ENCODE assay signal across 19 cellular contexts in genomic region chr6:139311826-139312225, GRCh38. TPM values are rescaled to one million over a fixed set of nuclear protein-coding genes. Genes with fewer than 3 reads are reported as not detected.
DNase-seq lines count a peak whose midpoint lies in the region; ATAC-seq and TF ChIP-seq lines count a peak whose summit lies in the region.
"Had no signal": no experiment of that assay in that cellular context is flagged by ENCODE, and none has a peak within 500 bp of the region (broad histone marks: within the 10 kb centered on the region; RNA-seq: fewer than 3 reads in every experiment).

No MANE protein-coding gene starts in this region.

- H3K9me3 ChIP-seq in KOPT-K1 (ENCODE audit: insufficient read depth, low read length, poor library complexity, severe bottlenecking) (peaks cover 1% of the 10 kb centered on the region), thymus (ENCODE audit: control insufficient read depth) (no peaks in the 10 kb centered on the region)

- CTCF ChIA-PET in WTC11 (lab: Charles Lee), result interaction anchor here (2.7 kb wide), 1 partner anchor 53 kb away, joined by 12 read pairs; no protein-coding TSS in a partner anchor

- H3K27ac ChIP-seq in KOPT-K1 (ENCODE audit: low read depth, low read length, poor library complexity, severe bottlenecking) (peak overlapping the region; percentile 41), thymus (ENCODE audit: low read depth) (peak overlapping the region; percentile 65)
- H3K27ac ChIP-seq: BLaER1 had no signal

- TF ChIP-seq CTCF in WTC11 (IDR thresholded peaks at IDR 0.05) (no peak), fibroblast of pulmonary artery (IDR thresholded peaks at IDR 0.05; ENCODE audit: low read length, missing control alignments) (no peak)

- H3K27ac Mint-ChIP-seq in WTC11, result peak overlapping the region; percentile 99
- H3K27ac Mint-ChIP-seq in naive thymus-derived CD8-positive, alpha-beta T cell, result peak overlapping the region in 1 of 10 donors; percentile 56
- H3K27ac Mint-ChIP-seq: HFFc6 had no signal

- DNase-seq in WTC11 (ENCODE audit: low spot score), result no peak
- peak; percentile 41 for DNase-seq in fibroblast of pulmonary artery (ENCODE audit: low read depth)
- no peak for DNase-seq in stimulated activated CD8-positive, alpha-beta memory T cell treated with anti-CD3 and anti-CD28 coated beads, Interleukin-4, amount 100 ng/mL, for 48 hours
- no peak for DNase-seq in mucosa of gallbladder (ENCODE audit: low spot score)
- no peak for DNase-seq in naive thymus-derived CD8-positive, alpha-beta T cell
- DNase-seq: CD8-positive, alpha-beta memory T cell; DMS79; GOT3; HFFc6; NCI-H1092; NCI-H146; NCI-H2081 treated with DMSO at 0.1 percent for 48 hours; NCI-H510A treated with DMSO at 0.1 percent for 48 hours had no signal

- H3K4me3 ChIP-seq in fibroblast of pulmonary artery (replicated peaks; ENCODE audit: low read depth, low read length) (no peak overlapping the region), thymus (ENCODE audit: low read length) (no peak overlapping the region)
- H3K4me3 ChIP-seq: BLaER1 had no signal

- ATAC-seq in WTC11 (no peak), HG03097 (IDR thresholded peaks at IDR 0.05; ENCODE audit: low FRiP score, unreplicated experiment) (no peak)
- no peak for ATAC-seq in naive thymus-derived CD8-positive, alpha-beta T cell
- ATAC-seq: Panc1, Right ventricle myocardium inferior had no signal

- H3K36me3 ChIP-seq in KOPT-K1 (ENCODE audit: insufficient read depth, low read length), result no peaks in the 10 kb centered on the region
- no peaks in the 10 kb centered on the region for H3K36me3 ChIP-seq in thymus (ENCODE audit: control insufficient read depth, insufficient read depth)
- H3K36me3 ChIP-seq: BLaER1 had no signal

- H3K36me3 Mint-ChIP-seq in WTC11, result no peaks in the 10 kb centered on the region; the same call in 1 of the 2 replicates
- H3K36me3 Mint-ChIP-seq in naive thymus-derived CD8-positive, alpha-beta T cell, result no peaks in the 10 kb centered on the region

- peaks cover 65% of the 10 kb centered on the region for H3K4me1 Mint-ChIP-seq in WTC11
- H3K4me1 Mint-ChIP-seq in naive thymus-derived CD8-positive, alpha-beta T cell, result peaks cover 6 to 16% (median 8%) of the 10 kb centered on the region in 4 donors

- no peaks in the 10 kb centered on the region for H3K9me3 Mint-ChIP-seq in WTC11
- H3K9me3 Mint-ChIP-seq in naive thymus-derived CD8-positive, alpha-beta T cell, result peaks cover 0 to 4% (median 0%) of the 10 kb centered on the region in 9 donors
- H3K9me3 Mint-ChIP-seq: HFFc6 had no signal

- H3K4me3 Mint-ChIP-seq in WTC11, result no peak overlapping the region
- H3K4me3 Mint-ChIP-seq in naive thymus-derived CD8-positive, alpha-beta T cell, result no peak overlapping the region
- H3K4me3 Mint-ChIP-seq: CD8-positive, alpha-beta memory T cell; HFFc6 had no signal

- POLR2A ChIA-PET in WTC11 (lab: Charles Lee), result no interaction called here
- POLR2A ChIA-PET in naive thymus-derived CD8-positive, alpha-beta T cell (lab: Charles Lee), result no interaction called here

- H3K4me1 ChIP-seq in thymus (ENCODE audit: control insufficient read depth, insufficient read depth, low read length), result peaks cover 4% of the 10 kb centered on the region

- H3K27me3 ChIP-seq in thymus (ENCODE audit: control insufficient read depth, insufficient read depth), result no peaks in the 10 kb centered on the region
- H3K27me3 ChIP-seq: BLaER1 had no signal

- WGBS in thymus, result 99% methylated on average over 2 of the region's 2 CpGs

- no peaks in the 10 kb centered on the region for H3K27me3 Mint-ChIP-seq in WTC11 (ENCODE audit: low read depth)
- no peaks in the 10 kb centered on the region for H3K27me3 Mint-ChIP-seq in naive thymus-derived CD8-positive, alpha-beta T cell

TF ChIP-seq in WTC11, 78 proteins besides CTCF, POLR2A, EP300 and RAD21:
- TF ChIP-seq TEAD1 (CRISPR knock-in tag; IDR thresholded peaks at IDR 0.05), result no peak
- no peak for TF ChIP-seq ATF1 (CRISPR knock-in tag; IDR thresholded peaks at IDR 0.05)
- no peak for TF ChIP-seq CBFB (CRISPR knock-in tag; IDR thresholded peaks at IDR 0.05; ENCODE audit: low read depth)
- TF ChIP-seq, protein P1, sequence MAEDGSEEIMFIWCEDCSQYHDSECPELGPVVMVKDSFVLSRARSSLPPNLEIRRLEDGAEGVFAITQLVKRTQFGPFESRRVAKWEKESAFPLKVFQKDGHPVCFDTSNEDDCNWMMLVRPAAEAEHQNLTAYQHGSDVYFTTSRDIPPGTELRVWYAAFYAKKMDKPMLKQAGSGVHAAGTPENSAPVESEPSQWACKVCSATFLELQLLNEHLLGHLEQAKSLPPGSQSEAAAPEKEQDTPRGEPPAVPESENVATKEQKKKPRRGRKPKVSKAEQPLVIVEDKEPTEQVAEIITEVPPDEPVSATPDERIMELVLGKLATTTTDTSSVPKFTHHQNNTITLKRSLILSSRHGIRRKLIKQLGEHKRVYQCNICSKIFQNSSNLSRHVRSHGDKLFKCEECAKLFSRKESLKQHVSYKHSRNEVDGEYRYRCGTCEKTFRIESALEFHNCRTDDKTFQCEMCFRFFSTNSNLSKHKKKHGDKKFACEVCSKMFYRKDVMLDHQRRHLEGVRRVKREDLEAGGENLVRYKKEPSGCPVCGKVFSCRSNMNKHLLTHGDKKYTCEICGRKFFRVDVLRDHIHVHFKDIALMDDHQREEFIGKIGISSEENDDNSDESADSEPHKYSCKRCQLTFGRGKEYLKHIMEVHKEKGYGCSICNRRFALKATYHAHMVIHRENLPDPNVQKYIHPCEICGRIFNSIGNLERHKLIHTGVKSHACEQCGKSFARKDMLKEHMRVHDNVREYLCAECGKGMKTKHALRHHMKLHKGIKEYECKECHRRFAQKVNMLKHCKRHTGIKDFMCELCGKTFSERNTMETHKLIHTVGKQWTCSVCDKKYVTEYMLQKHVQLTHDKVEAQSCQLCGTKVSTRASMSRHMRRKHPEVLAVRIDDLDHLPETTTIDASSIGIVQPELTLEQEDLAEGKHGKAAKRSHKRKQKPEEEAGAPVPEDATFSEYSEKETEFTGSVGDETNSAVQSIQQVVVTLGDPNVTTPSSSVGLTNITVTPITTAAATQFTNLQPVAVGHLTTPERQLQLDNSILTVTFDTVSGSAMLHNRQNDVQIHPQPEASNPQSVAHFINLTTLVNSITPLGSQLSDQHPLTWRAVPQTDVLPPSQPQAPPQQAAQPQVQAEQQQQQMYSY (CRISPR knock-in tag; IDR thresholded peaks at IDR 0.05), result no peak
- TF ChIP-seq SMAD4 (CRISPR knock-in tag; IDR thresholded peaks at IDR 0.05), result no peak
- no peak for TF ChIP-seq GRHL2 (CRISPR knock-in tag; IDR thresholded peaks at IDR 0.05; ENCODE audit: insufficient replicate concordance, severe bottlenecking)
- TF ChIP-seq, protein P2, sequence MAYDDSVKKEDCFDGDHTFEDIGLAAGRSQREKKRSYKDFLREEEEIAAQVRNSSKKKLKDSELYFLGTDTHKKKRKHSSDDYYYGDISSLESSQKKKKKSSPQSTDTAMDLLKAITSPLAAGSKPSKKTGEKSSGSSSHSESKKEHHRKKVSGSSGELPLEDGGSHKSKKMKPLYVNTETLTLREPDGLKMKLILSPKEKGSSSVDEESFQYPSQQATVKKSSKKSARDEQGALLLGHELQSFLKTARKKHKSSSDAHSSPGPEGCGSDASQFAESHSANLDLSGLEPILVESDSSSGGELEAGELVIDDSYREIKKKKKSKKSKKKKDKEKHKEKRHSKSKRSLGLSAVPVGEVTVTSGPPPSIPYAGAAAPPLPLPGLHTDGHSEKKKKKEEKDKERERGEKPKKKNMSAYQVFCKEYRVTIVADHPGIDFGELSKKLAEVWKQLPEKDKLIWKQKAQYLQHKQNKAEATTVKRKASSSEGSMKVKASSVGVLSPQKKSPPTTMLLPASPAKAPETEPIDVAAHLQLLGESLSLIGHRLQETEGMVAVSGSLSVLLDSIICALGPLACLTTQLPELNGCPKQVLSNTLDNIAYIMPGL (CRISPR knock-in tag; IDR thresholded peaks at IDR 0.05), result no peak
- no peak for TF ChIP-seq ZNF232 (CRISPR knock-in tag; IDR thresholded peaks at IDR 0.05)
- no peak for TF ChIP-seq MXD4 (CRISPR knock-in tag; IDR thresholded peaks at IDR 0.05; ENCODE audit: borderline replicate concordance)
- no peak for TF ChIP-seq NR3C1 (CRISPR knock-in tag; conservative IDR thresholded peaks at IDR 0.05; ENCODE audit: low read depth)
- no peak for TF ChIP-seq ZNF671 (CRISPR knock-in tag; IDR thresholded peaks at IDR 0.05)
- TF ChIP-seq ZNF396 (CRISPR knock-in tag; IDR thresholded peaks at IDR 0.05; ENCODE audit: borderline replicate concordance), result no peak
- TF ChIP-seq MLX (CRISPR knock-in tag; IDR thresholded peaks at IDR 0.05), result no peak
- TF ChIP-seq TCF7 (CRISPR knock-in tag; IDR thresholded peaks at IDR 0.05; ENCODE audit: low read depth), result no peak
- TF ChIP-seq OVOL2 (CRISPR knock-in tag; IDR thresholded peaks at IDR 0.05; ENCODE audit: borderline replicate concordance), result no peak
- TF ChIP-seq, protein P3, sequence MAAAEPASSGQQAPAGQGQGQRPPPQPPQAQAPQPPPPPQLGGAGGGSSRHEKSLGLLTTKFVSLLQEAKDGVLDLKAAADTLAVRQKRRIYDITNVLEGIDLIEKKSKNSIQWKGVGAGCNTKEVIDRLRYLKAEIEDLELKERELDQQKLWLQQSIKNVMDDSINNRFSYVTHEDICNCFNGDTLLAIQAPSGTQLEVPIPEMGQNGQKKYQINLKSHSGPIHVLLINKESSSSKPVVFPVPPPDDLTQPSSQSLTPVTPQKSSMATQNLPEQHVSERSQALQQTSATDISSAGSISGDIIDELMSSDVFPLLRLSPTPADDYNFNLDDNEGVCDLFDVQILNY (CRISPR knock-in tag; IDR thresholded peaks at IDR 0.05), result no peak

RNA-seq across cellular contexts. Expression of gene TXLNB, which starts 20.0 kb away (rescaled TPM):
- total RNA-seq in WTC11 (2021), result 0.07 to 0.16 TPM (median 0.15 TPM) in 3 replicates
- polyA plus RNA-seq in thymus, result 6.3 TPM
- total RNA-seq in mucosa of gallbladder, result 0.75 TPM
- total RNA-seq in naive thymus-derived CD8-positive, alpha-beta T cell, result 1 to 10 TPM in 1 of 2 experiments, under 1 TPM in 1; 0.96 to 1.7 TPM
- polyA plus RNA-seq in naive thymus-derived CD8-positive, alpha-beta T cell, result under 1 TPM in 2 of 3 donors, not detected in 1; 0.11 to 0.65 TPM
